ENCODE assay signal across 9 cellular contexts in the genomic region with DNA sequence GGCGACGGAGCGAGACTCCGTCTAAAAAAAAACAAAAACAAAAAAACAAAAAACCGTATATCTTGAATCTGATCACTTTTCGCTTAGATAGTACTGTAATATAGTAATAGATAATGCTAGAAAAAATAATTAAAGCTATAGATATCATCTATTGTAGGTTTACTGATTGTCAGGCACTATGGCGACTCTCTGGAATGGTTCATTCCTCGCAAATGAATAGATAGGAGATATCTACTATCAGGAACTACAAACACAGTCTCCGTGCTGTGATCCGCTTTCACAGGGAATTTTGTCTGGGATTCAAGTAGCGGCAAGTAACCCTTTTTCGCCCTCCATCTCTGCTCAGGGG. TPM values are rescaled to one million over a fixed set of nuclear protein-coding genes. Genes with fewer than 3 reads are reported as not detected.
DNase-seq lines count a peak whose midpoint lies in the region; ATAC-seq, FAIRE-seq and TF ChIP-seq lines count a peak whose summit lies in the region.
"Had no signal": no experiment of that assay in that cellular context is flagged by ENCODE, and none has a peak within 500 bp of the region (broad histone marks: within the 10 kb centered on the region; RNA-seq: fewer than 3 reads in every experiment).

No MANE protein-coding gene starts in this region.

- TF ChIP-seq EP300 in HepG2 (IDR thresholded peaks at IDR 0.05; ENCODE audit: low read depth in 2 of 2, low read length in 2 of 2) (no peak), HepG2 (CRISPR knock-in tag; IDR thresholded peaks at IDR 0.05; ENCODE audit: borderline replicate concordance) (no peak)

- H3K27ac Mint-ChIP-seq in activated CD4-positive, alpha-beta T cell treated with anti-CD3 and anti-CD28 coated beads for 36 hours: peak overlapping the region; percentile 98

- WGBS in HepG2 (ENCODE audit: low lambda C conversion rate): 48% methylated on average over 10 of the region's 12 CpGs

- H3K4me2 ChIP-seq in HepG2 (ENCODE audit: low read depth, low read length): peak overlapping the region; percentile 85

- H3K36me3 Mint-ChIP-seq in activated CD4-positive, alpha-beta T cell treated with anti-CD3 and anti-CD28 coated beads for 36 hours (ENCODE audit: low read depth): no peaks in the 10 kb centered on the region

- no peaks in the 10 kb centered on the region for H4K20me1 ChIP-seq in HepG2 (ENCODE audit: insufficient read depth, low read length)

- peak overlapping the region; percentile 91 for H2AFZ ChIP-seq in HepG2 (ENCODE audit: low read length)

- H3K27me3 ChIP-seq in ascending aorta (no peaks in the 10 kb centered on the region), HepG2 (ENCODE audit: control insufficient read depth in 1 of 2, insufficient read depth in 2 of 2, low read length in 2 of 2) (no peaks in the 10 kb centered on the region; a peak in 1 of 5 replicates), thoracic aorta (replicated peaks; ENCODE audit: insufficient read depth) (no peaks in the 10 kb centered on the region)

- H3K36me3 ChIP-seq in ascending aorta (no peaks in the 10 kb centered on the region), HepG2 (replicated peaks in 1 of 2; ENCODE audit: control insufficient read depth in 1 of 2, insufficient read depth in 2 of 2, low read length in 2 of 2) (no peaks in the 10 kb centered on the region), thoracic aorta (no peaks in the 10 kb centered on the region)

- no peak for FAIRE-seq in HepG2 (lab: Jason Lieb, UNC)

- peak overlapping the region; percentile 98 for H3K9ac ChIP-seq in HepG2 (ENCODE audit: insufficient read depth, low read depth, low read length)

- H3K9me3 ChIP-seq in ascending aorta: no peaks in the 10 kb centered on the region
- H3K9me3 ChIP-seq in HepG2 (ENCODE audit: low read length): no peaks in the 10 kb centered on the region
- no peaks in the 10 kb centered on the region for H3K9me3 ChIP-seq in thoracic aorta

- H3K9me3 Mint-ChIP-seq in activated CD4-positive, alpha-beta T cell treated with anti-CD3 and anti-CD28 coated beads for 36 hours (ENCODE audit: low read depth): no peaks in the 10 kb centered on the region

- intact Hi-C loops in activated CD4-positive, alpha-beta T cell treated with anti-CD3 and anti-CD28 coated beads for 36 hours (cut with DNase I, micrococcal nuclease): loop anchor here (1.0 to 10.0 kb wide), 14 partner anchors 81 to 1614 kb away; partner anchors contain the start of genes CDNF (in 2 of the 2), HSPA14 (in 2 of the 2), MSANTD7 (in 2 of the 2) and RPP38 (in 2 of the 2)
- intact Hi-C loops in ascending aorta (cut with DNase I): loop anchor here (1.0 to 10.0 kb wide), 5 partner anchors 81 to 1654 kb away; partner anchors contain the start of genes PHYH, RPP38 and SUV39H2
- intact Hi-C loops in HepG2 (cut with micrococcal nuclease; ENCODE audit: unreplicated experiment): loop anchor here (10.0 kb wide), 4 partner anchors 84 to 424 kb away; partner anchors contain the start of genes CDNF, HSPA14, MSANTD7 and SUV39H2

- TF ChIP-seq POLR2A in HepG2 (IDR thresholded peaks at IDR 0.05; ENCODE audit: insufficient read depth in 1 of 2, low read depth in 2 of 2, low read length in 2 of 2): no peak; a peak in 1 of 4 replicates

- no peak for TF ChIP-seq CTCF in ascending aorta (IDR thresholded peaks at IDR 0.05)
- no peak for TF ChIP-seq CTCF in HepG2 (CRISPR knock-in tag; IDR thresholded peaks at IDR 0.05)
- TF ChIP-seq CTCF in thoracic aorta (IDR thresholded peaks at IDR 0.05): no peak

- no peaks in the 10 kb centered on the region for H3K79me2 ChIP-seq in HepG2 (ENCODE audit: insufficient read depth, low read length)

- no peaks in the 10 kb centered on the region for H3K27me3 Mint-ChIP-seq in activated CD4-positive, alpha-beta T cell treated with anti-CD3 and anti-CD28 coated beads for 36 hours

- H3K4me3 Mint-ChIP-seq in activated CD4-positive, alpha-beta T cell treated with anti-CD3 and anti-CD28 coated beads for 36 hours: peak overlapping the region; percentile 97

- TF ChIP-seq RAD21 in HepG2 (CRISPR knock-in tag; IDR thresholded peaks at IDR 0.05): no peak

- H3K4me1 Mint-ChIP-seq in activated CD4-positive, alpha-beta T cell treated with anti-CD3 and anti-CD28 coated beads for 36 hours: peaks cover 28% of the 10 kb centered on the region

- no TSS peak for BruUV-seq in HepG2 (replicated peaks; lab: Mats Ljungman, UMichigan)

- H3K27ac ChIP-seq in ascending aorta: peak overlapping the region; percentile 92 to 97
- peak overlapping the region; percentile 96 for H3K27ac ChIP-seq in HepG2 (ENCODE audit: extremely low read length, insufficient read depth, low read length)
- peak overlapping the region; percentile 92 to 98 for H3K27ac ChIP-seq in thoracic aorta

- CTCF ChIA-PET in activated CD4-positive, alpha-beta T cell treated with anti-CD3 and anti-CD28 coated beads for 36 hours (lab: Charles Lee): interaction anchor here (0.7 to 3.1 kb wide), 4 partner anchors 10 to 451 kb away, joined by 3 to 7 read pairs (median 4); partner anchors contain the start of genes CDNF, HSPA14 and MSANTD7
- CTCF ChIA-PET in HepG2 (lab: Yijun Ruan, JAX; ENCODE audit: low intra/inter-chr PET ratio, low total read pairs): no interaction called here

- DNase-seq in activated CD4-positive, alpha-beta T cell treated with anti-CD3 and anti-CD28 coated beads for 36 hours: no peak
- DNase-seq in activated CD4-positive, alpha-beta T cell treated with anti-CD3 and anti-CD28 coated beads, Interleukin-2, amount 50 U/mL, for 4 hours: no peak
- DNase-seq in ascending aorta (ENCODE audit: low spot score in 2 of 2) (no peak), HepG2 (ENCODE audit: low spot score) (no peak), thoracic aorta (ENCODE audit: low spot score) (no peak), COLO668 (lab: John Stamatoyannopoulos, UW; ENCODE audit: unreplicated experiment) (no peak), pons (ENCODE audit: low spot score) (no peak)

- POLR2A ChIA-PET in activated CD4-positive, alpha-beta T cell treated with anti-CD3 and anti-CD28 coated beads for 36 hours (lab: Charles Lee): interaction anchor here (1.0 to 2.2 kb wide), 2 partner anchors 80 to 121 kb away, joined by 4 to 6 read pairs; partner anchors contain the start of genes CDNF, HSPA14, MSANTD7 and SUV39H2
- POLR2A ChIA-PET in HepG2 (lab: Yijun Ruan, JAX): interaction anchor here (0.7 to 2.8 kb wide), 13 partner anchors 9 to 774 kb away, joined by 3 to 24 read pairs (median 4); partner anchors contain the start of genes CDNF, HSPA14, MSANTD7 and RPP38

- no peak for ATAC-seq in activated CD4-positive, alpha-beta T cell treated with anti-CD3 and anti-CD28 coated beads for 36 hours
- ATAC-seq in HepG2 (no peak), thoracic aorta (ENCODE audit: insufficient number of reproducible peaks, low FRiP score, low read depth) (no peak), HG03039 (IDR thresholded peaks at IDR 0.05; ENCODE audit: unreplicated experiment) (no peak)

- peak overlapping the region; percentile 76 to 92 for H3K4me3 ChIP-seq in ascending aorta
- H3K4me3 ChIP-seq in HepG2 (replicated peaks in 1 of 3; ENCODE audit: insufficient read depth in 1 of 3, low read depth in 2 of 3, low read length in 3 of 3): peak overlapping the region; percentile 67 to 80 (median 79); a peak in 5 of 6 replicates
- peak overlapping the region; percentile 79 for H3K4me3 ChIP-seq in thoracic aorta

- in situ Hi-C loops in HepG2 (cut with HindIII; ENCODE audit: extremely low pct_ligation_motif_present, low pct_unique_long_range_greater_than_20kb): no loop called here

- peaks cover 0 to 3% of the 10 kb centered on the region in 2 donors for H3K4me1 ChIP-seq in ascending aorta
- peaks cover 13% of the 10 kb centered on the region for H3K4me1 ChIP-seq in HepG2 (ENCODE audit: insufficient read depth, low read length)
- H3K4me1 ChIP-seq in thoracic aorta (ENCODE audit: control insufficient read depth in 1 of 2, low read depth in 2 of 2): peaks cover 7 to 9% of the 10 kb centered on the region in 2 donors

RNA-seq across cellular contexts. Expression of gene MEIG1, which starts 0.3 kb away (rescaled TPM):
- total RNA-seq in activated CD4-positive, alpha-beta T cell treated with anti-CD3 and anti-CD28 coated beads for 36 hours: 1 to 10 TPM in 1 of 2 experiments, under 1 TPM in 1; 0.81 to 1.1 TPM
- total RNA-seq in ascending aorta: not detected
- not detected in 2 replicates for total RNA-seq in HepG2 (2016; rRNA removed; fragmentation: Illumina TruSeq; extraction: Trizol)
- not detected in 2 replicates for total RNA-seq in HepG2 (2016; cell fraction: cytosol; rRNA removed; fragmentation: Illumina TruSeq; extraction: Trizol; ENCODE audit: low read depth)
- total RNA-seq in HepG2 (2016; cell fraction: insoluble cytoplasmic fraction; rRNA removed; fragmentation: Illumina TruSeq; extraction: Trizol): not detected in 2 replicates
- total RNA-seq in HepG2 (2016; cell fraction: membrane; rRNA removed; fragmentation: Illumina TruSeq; extraction: Trizol): 0.43 TPM in 1 of 2 replicates, not detected in the other
- total RNA-seq in HepG2 (2016; cell fraction: nucleus; rRNA removed; fragmentation: Illumina TruSeq; extraction: Trizol): not detected in 2 replicates
- polyA plus RNA-seq in HepG2 (2011; rRNA removed): not detected in 2 replicates
- not detected in 2 replicates for polyA plus RNA-seq in HepG2 (2011; cell fraction: cytosol; rRNA removed)
- polyA plus RNA-seq in HepG2 (2011; cell fraction: nucleus; rRNA removed): not detected in 2 replicates
- not detected in 2 replicates for polyA plus RNA-seq in HepG2 (2012)
- not detected in 2 replicates for polyA plus RNA-seq in HepG2 (2016; cell fraction: cytosol; fragmentation: Illumina TruSeq; extraction: Trizol; ENCODE audit: low read depth)
- polyA plus RNA-seq in HepG2 (2016; cell fraction: insoluble cytoplasmic fraction; fragmentation: Illumina TruSeq; extraction: Trizol; ENCODE audit: low read depth): not detected in 2 replicates
- polyA plus RNA-seq in HepG2 (2016; cell fraction: membrane; fragmentation: Illumina TruSeq; extraction: Trizol; ENCODE audit: low read depth): not detected in 2 replicates
- polyA plus RNA-seq in HepG2 (2016; cell fraction: nucleus; fragmentation: Illumina TruSeq; extraction: Trizol; ENCODE audit: insufficient read depth, low read depth): not detected in 2 replicates
- not detected in 2 replicates for polyA minus RNA-seq in HepG2 (2011; rRNA and poly(A)+ RNA removed; ENCODE audit: low replicate concordance)
- polyA minus RNA-seq in HepG2 (2011; cell fraction: cytosol; rRNA and poly(A)+ RNA removed): not detected in 2 replicates
- 1.1 TPM in 1 of 2 replicates, not detected in the other for polyA minus RNA-seq in HepG2 (2011; cell fraction: nucleus; rRNA and poly(A)+ RNA removed)
- not detected for total RNA-seq in thoracic aorta
- polyA plus RNA-seq: adipose tissue had no signal

RNA-seq across cellular contexts. Expression of gene DCLRE1C, which starts 5.0 kb away (rescaled TPM):
- total RNA-seq in activated CD4-positive, alpha-beta T cell treated with anti-CD3 and anti-CD28 coated beads for 36 hours: 10 to 100 TPM; 17.9 to 30.9 TPM
- total RNA-seq in ascending aorta (8.6 TPM), HepG2 (2016; rRNA removed; fragmentation: Illumina TruSeq; extraction: Trizol) (10.3 and 11.5 TPM in 2 replicates), thoracic aorta (1 to 10 TPM; 6.9 to 9.9 TPM)
- 4.4 TPM in 2 replicates for total RNA-seq in HepG2 (2016; cell fraction: cytosol; rRNA removed; fragmentation: Illumina TruSeq; extraction: Trizol; ENCODE audit: low read depth)
- 8.3 and 9.2 TPM in 2 replicates for total RNA-seq in HepG2 (2016; cell fraction: insoluble cytoplasmic fraction; rRNA removed; fragmentation: Illumina TruSeq; extraction: Trizol)
- 5.2 and 5.6 TPM in 2 replicates for total RNA-seq in HepG2 (2016; cell fraction: membrane; rRNA removed; fragmentation: Illumina TruSeq; extraction: Trizol)
- 12.0 and 14.1 TPM in 2 replicates for total RNA-seq in HepG2 (2016; cell fraction: nucleus; rRNA removed; fragmentation: Illumina TruSeq; extraction: Trizol)
- 2.3 and 3.0 TPM in 2 replicates for polyA plus RNA-seq in HepG2 (2011; rRNA removed)
- polyA plus RNA-seq in HepG2 (2011; cell fraction: cytosol; rRNA removed): 0.93 and 1.1 TPM in 2 replicates
- 2.5 and 2.6 TPM in 2 replicates for polyA plus RNA-seq in HepG2 (2011; cell fraction: nucleus; rRNA removed)
- polyA plus RNA-seq in HepG2 (2012): 2.2 and 2.3 TPM in 2 replicates
- polyA plus RNA-seq in HepG2 (2016; cell fraction: cytosol; fragmentation: Illumina TruSeq; extraction: Trizol; ENCODE audit: low read depth): 0.51 and 0.57 TPM in 2 replicates
- 4.7 and 4.8 TPM in 2 replicates for polyA plus RNA-seq in HepG2 (2016; cell fraction: insoluble cytoplasmic fraction; fragmentation: Illumina TruSeq; extraction: Trizol; ENCODE audit: low read depth)
- polyA plus RNA-seq in HepG2 (2016; cell fraction: membrane; fragmentation: Illumina TruSeq; extraction: Trizol; ENCODE audit: low read depth): 1.5 and 2.1 TPM in 2 replicates
- 10.1 and 10.3 TPM in 2 replicates for polyA plus RNA-seq in HepG2 (2016; cell fraction: nucleus; fragmentation: Illumina TruSeq; extraction: Trizol; ENCODE audit: insufficient read depth, low read depth)
- polyA minus RNA-seq in HepG2 (2011; rRNA and poly(A)+ RNA removed; ENCODE audit: low replicate concordance): 3.8 and 5.9 TPM in 2 replicates
- 1.4 and 2.8 TPM in 2 replicates for polyA minus RNA-seq in HepG2 (2011; cell fraction: cytosol; rRNA and poly(A)+ RNA removed)
- 8.9 and 12.3 TPM in 2 replicates for polyA minus RNA-seq in HepG2 (2011; cell fraction: nucleus; rRNA and poly(A)+ RNA removed)
